1 cellular context compared by ENCODE assay signal in the genomic region with DNA sequence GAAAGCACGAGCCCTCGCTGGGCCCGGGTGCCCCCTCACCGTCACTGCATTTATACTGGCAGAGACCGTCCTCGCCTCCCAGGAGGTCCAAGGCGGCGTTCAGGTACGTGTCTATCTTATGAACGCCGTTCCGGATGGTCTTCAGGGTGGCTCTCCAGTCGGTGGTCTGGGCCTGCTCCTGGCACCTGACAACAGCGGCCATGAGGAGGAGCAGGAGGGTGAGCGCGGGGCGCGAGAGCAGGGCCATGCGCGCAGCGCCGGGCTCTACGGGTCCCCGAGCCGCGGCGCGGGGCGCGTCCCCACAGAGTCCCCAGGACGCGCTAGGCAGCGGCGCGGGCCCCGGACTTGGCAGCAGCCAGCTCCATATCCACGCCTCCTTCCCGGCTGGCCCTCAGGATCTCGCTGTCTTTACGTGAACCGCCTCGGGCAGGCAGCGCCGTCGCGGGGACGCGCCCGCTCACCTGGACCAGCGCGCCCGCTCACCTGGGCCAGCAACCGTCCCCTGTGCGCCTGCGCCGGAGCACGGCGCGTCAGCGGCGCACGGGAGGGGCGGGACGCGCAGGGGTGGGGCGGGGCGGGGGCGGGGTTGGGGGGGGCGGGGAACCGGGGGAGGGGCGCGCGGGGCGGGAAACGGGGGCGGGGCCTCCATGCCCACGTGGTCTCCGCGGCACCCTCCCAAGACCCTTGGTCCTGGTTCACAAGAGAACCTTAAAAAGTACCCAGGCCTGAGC.
A peak's percentile ranks its signal among the peaks of the same experiment; 100 is the strongest.
TF ChIP-seq lines count a peak whose summit lies in the region.

A gene (minus strand): TSS at position 508 of the 731 bp plus-strand sequence. CDS start 261 bp downstream, at position 247.

TF ChIP-seq in HepG2, 621 proteins besides CTCF, POLR2A, EP300 and RAD21 (continued from another document):
- TF ChIP-seq, protein P1, sequence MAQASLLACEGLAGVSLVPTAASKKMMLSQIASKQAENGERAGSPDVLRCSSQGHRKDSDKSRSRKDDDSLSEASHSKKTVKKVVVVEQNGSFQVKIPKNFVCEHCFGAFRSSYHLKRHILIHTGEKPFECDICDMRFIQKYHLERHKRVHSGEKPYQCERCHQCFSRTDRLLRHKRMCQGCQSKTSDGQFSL (CRISPR knock-in tag; IDR thresholded peaks at IDR 0.05), result peak; percentile 43; the same call in 1 of the 2 replicates
- TF ChIP-seq MED8 (CRISPR knock-in tag; IDR thresholded peaks at IDR 0.05; ENCODE audit: insufficient replicate concordance), result peak; percentile 44
- TF ChIP-seq ZNF180 (CRISPR knock-in tag; IDR thresholded peaks at IDR 0.05; ENCODE audit: borderline replicate concordance, low read depth), result no peak
- no peak for TF ChIP-seq TRIM24 (CRISPR knock-in tag; IDR thresholded peaks at IDR 0.05)
- TF ChIP-seq, protein P2, sequence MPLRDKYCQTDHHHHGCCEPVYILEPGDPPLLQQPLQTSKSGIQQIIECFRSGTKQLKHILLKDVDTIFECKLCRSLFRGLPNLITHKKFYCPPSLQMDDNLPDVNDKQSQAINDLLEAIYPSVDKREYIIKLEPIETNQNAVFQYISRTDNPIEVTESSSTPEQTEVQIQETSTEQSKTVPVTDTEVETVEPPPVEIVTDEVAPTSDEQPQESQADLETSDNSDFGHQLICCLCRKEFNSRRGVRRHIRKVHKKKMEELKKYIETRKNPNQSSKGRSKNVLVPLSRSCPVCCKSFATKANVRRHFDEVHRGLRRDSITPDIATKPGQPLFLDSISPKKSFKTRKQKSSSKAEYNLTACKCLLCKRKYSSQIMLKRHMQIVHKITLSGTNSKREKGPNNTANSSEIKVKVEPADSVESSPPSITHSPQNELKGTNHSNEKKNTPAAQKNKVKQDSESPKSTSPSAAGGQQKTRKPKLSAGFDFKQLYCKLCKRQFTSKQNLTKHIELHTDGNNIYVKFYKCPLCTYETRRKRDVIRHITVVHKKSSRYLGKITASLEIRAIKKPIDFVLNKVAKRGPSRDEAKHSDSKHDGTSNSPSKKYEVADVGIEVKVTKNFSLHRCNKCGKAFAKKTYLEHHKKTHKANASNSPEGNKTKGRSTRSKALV (CRISPR knock-in tag; IDR thresholded peaks at IDR 0.05), result peak; percentile 96
